In genomic region chr15:29652595-29652994, GRCh38 we compare ENCODE assay signal across 24 cellular contexts.
"Had no signal": no experiment of that assay in that cellular context is flagged by ENCODE, and none has a peak within 500 bp of the region (broad histone marks: within the 10 kb centered on the region; RNA-seq: fewer than 3 reads in every experiment).

No MANE protein-coding gene starts in this region.

- H3K36me3 ChIP-seq: ascending aorta, Peyer's patch had no signal

- ATAC-seq: activated CD8-positive, alpha-beta T cell treated with anti-CD3 and anti-CD28 coated beads for 36 hours; PC-3 had no signal

- H3K4me1 ChIP-seq: ascending aorta, Peyer's patch had no signal

- H3K27me3 ChIP-seq: ascending aorta, Peyer's patch had no signal

- H3K27ac ChIP-seq: ascending aorta, Peyer's patch, SK-N-MC had no signal

- H3K9me3 ChIP-seq: ascending aorta, Peyer's patch had no signal

- H3K4me3 ChIP-seq: ascending aorta, Peyer's patch, SK-N-MC had no signal

- DNase-seq: activated CD4-positive, alpha-beta T cell treated with anti-CD3 and anti-CD28 coated beads, Interleukin-2, amount 10 ng/mL, durations not matched to agents 24 days and 14 days; activated CD4-positive, alpha-beta T cell treated with anti-CD3 and anti-CD28 coated beads, Interleukin-2, amount 50 U/mL, for 4 hours; activated CD8-positive, alpha-beta T cell treated with anti-CD3 and anti-CD28 coated beads for 36 hours; activated gamma-delta T cell; activated naive CD4-positive, alpha-beta T cell treated with Interleukin-2 at 50 U/mL for 16 hours; activated naive CD8-positive, alpha-beta T cell treated with anti-CD3 and anti-CD28 coated beads, Interleukin-2, amount 10 ng/mL, durations not matched to agents 7 days and 5 days; activated T-cell treated with anti-CD3 and anti-CD28 coated beads, Interleukin-2, amount 50 U/mL, for 24 hours; amygdala; NCI-H1092 treated with DMSO at 0.1 percent for 48 hours; NCI-H1417; NCI-H146; NCI-H187; NCI-H2029 treated with DMSO at 0.1 percent for 48 hours; NCI-H2107; NCI-H2171; NCI-H510A; NCI-H526; NCI-H748 treated with DMSO at 0.1 percent for 48 hours; NK-92 treated with Interleukin-12 subunit alpha and Interleukin-12 subunit beta, amount 100 ng/mL, for 24 hours; PC-3; Peyer's patch; RPMI8226 had no signal
